ENCODE assay signal across 8 cellular contexts in genomic region chr7:107594961-107595737, GRCh38. TPM values are rescaled to one million over a fixed set of nuclear protein-coding genes. Genes with fewer than 3 reads are reported as not detected.
DNase-seq lines count a peak whose midpoint lies in the region; ATAC-seq and TF ChIP-seq lines count a peak whose summit lies in the region.

No MANE protein-coding gene starts in this region.

- H3K27ac Mint-ChIP-seq in activated CD8-positive, alpha-beta memory T cell treated with anti-CD3 and anti-CD28 coated beads, Interleukin-2, amount 10 ng/mL, durations not matched to agents 7 days and 5 days, result no peak overlapping the region

- H3K4me3 Mint-ChIP-seq in activated CD8-positive, alpha-beta memory T cell treated with anti-CD3 and anti-CD28 coated beads, Interleukin-2, amount 10 ng/mL, durations not matched to agents 7 days and 5 days, result no peak overlapping the region

- no peak for TF ChIP-seq CTCF in foreskin fibroblast (IDR thresholded peaks at IDR 0.05; ENCODE audit: low read depth, low read length)

- H3K27me3 Mint-ChIP-seq in activated CD8-positive, alpha-beta memory T cell treated with anti-CD3 and anti-CD28 coated beads, Interleukin-2, amount 10 ng/mL, durations not matched to agents 7 days and 5 days, result no peaks in the 10 kb centered on the region

- peak; percentile 88 for DNase-seq in GM04503 (ENCODE audit: low read depth)
- DNase-seq in SW 1271 (lab: John Stamatoyannopoulos, UW), result peak; percentile 54 to 80
- DNase-seq in foreskin fibroblast, result peak; percentile 91
- peak; percentile 97 for DNase-seq in pulmonary artery endothelial cell (ENCODE audit: low read depth, low spot score)
- no peak for DNase-seq in activated CD8-positive, alpha-beta memory T cell treated with anti-CD3 and anti-CD28 coated beads, Interleukin-2, amount 10 ng/mL, durations not matched to agents 7 days and 5 days
- no peak for DNase-seq in NCI-H510A treated with DMSO at 0.1 percent for 48 hours (lab: John Stamatoyannopoulos, UW)
- no peak for DNase-seq in NCI-H2081 treated with DMSO at 0.1 percent for 48 hours (lab: John Stamatoyannopoulos, UW)

- CTCF ChIA-PET in activated CD8-positive, alpha-beta memory T cell treated with anti-CD3 and anti-CD28 coated beads, Interleukin-2, amount 10 ng/mL, durations not matched to agents 7 days and 5 days (lab: Charles Lee), result interaction anchor here (1.4 kb wide), 1 partner anchor 63 kb away, joined by 3 read pairs; no protein-coding TSS in a partner anchor

- H3K4me1 Mint-ChIP-seq in activated CD8-positive, alpha-beta memory T cell treated with anti-CD3 and anti-CD28 coated beads, Interleukin-2, amount 10 ng/mL, durations not matched to agents 7 days and 5 days, result no peaks in the 10 kb centered on the region

- H3K4me3 ChIP-seq in foreskin fibroblast (ENCODE audit: low read depth in 1 of 2, low read length in 2 of 2), result no peak overlapping the region

- no peaks in the 10 kb centered on the region for H3K9me3 Mint-ChIP-seq in activated CD8-positive, alpha-beta memory T cell treated with anti-CD3 and anti-CD28 coated beads, Interleukin-2, amount 10 ng/mL, durations not matched to agents 7 days and 5 days (ENCODE audit: low read depth)

- peaks cover 33% of the 10 kb centered on the region for H3K36me3 Mint-ChIP-seq in activated CD8-positive, alpha-beta memory T cell treated with anti-CD3 and anti-CD28 coated beads, Interleukin-2, amount 10 ng/mL, durations not matched to agents 7 days and 5 days

- no peak for ATAC-seq in activated CD8-positive, alpha-beta memory T cell treated with anti-CD3 and anti-CD28 coated beads, Interleukin-2, amount 10 ng/mL, durations not matched to agents 7 days and 5 days
- no peak for ATAC-seq in GM21447 (IDR thresholded peaks at IDR 0.05; ENCODE audit: unreplicated experiment)

RNA-seq across cellular contexts. Expression of gene BCAP29, which starts 15.1 kb away (rescaled TPM):
- 116 and 131 TPM in 2 replicates for total RNA-seq in pulmonary artery endothelial cell
- total RNA-seq in activated CD8-positive, alpha-beta memory T cell treated with anti-CD3 and anti-CD28 coated beads, Interleukin-2, amount 10 ng/mL, durations not matched to agents 7 days and 5 days, result 10 to 100 TPM; 42.7 to 47.1 TPM

RNA-seq across cellular contexts. Expression of gene DUS4L, which starts 31.4 kb away (rescaled TPM):
- 5.7 and 8.6 TPM in 2 replicates for total RNA-seq in pulmonary artery endothelial cell
- total RNA-seq in activated CD8-positive, alpha-beta memory T cell treated with anti-CD3 and anti-CD28 coated beads, Interleukin-2, amount 10 ng/mL, durations not matched to agents 7 days and 5 days, result 10 to 100 TPM in 1 of 2 experiments, 1 to 10 TPM in 1; 9.3 to 10.2 TPM

RNA-seq across cellular contexts. Expression of gene COG5, which starts 31.4 kb away (rescaled TPM):
- total RNA-seq in pulmonary artery endothelial cell, result 49.7 and 65.3 TPM in 2 replicates
- total RNA-seq in activated CD8-positive, alpha-beta memory T cell treated with anti-CD3 and anti-CD28 coated beads, Interleukin-2, amount 10 ng/mL, durations not matched to agents 7 days and 5 days, result 10 to 100 TPM; 37.1 to 44.6 TPM

Comparison
In these comparisons a context has a peak if more than half of its experiments do, and no peak if none do; other contexts are left out.
1. DNase-seq: peak in GM04503 (single experiment), SW 1271 (2 of 2), foreskin fibroblast (2 of 2) and pulmonary artery endothelial cell (single experiment); none in activated CD8-positive, alpha-beta memory T cell treated with anti-CD3 and anti-CD28 coated beads, Interleukin-2, amount 10 ng/mL, durations not matched to agents 7 days and 5 days (single experiment), NCI-H510A treated with DMSO at 0.1 percent for 48 hours (single experiment) and NCI-H2081 treated with DMSO at 0.1 percent for 48 hours (single experiment).